In genomic region chr4:151407466-151408379, GRCh38 we compare ENCODE assay signal across 8 cellular contexts. TPM values are rescaled to one million over a fixed set of nuclear protein-coding genes. Genes with fewer than 3 reads are reported as not detected.
A peak's percentile ranks its signal among the peaks of the same experiment; 100 is the strongest.
DNase-seq lines count a peak whose midpoint lies in the region; ATAC-seq, FAIRE-seq and TF ChIP-seq lines count a peak whose summit lies in the region.

No MANE protein-coding gene starts in this region.

- peaks cover 58% of the 10 kb centered on the region for H3K27me3 Mint-ChIP-seq in T-helper 2 cell treated with Interferon-gamma antibody and Interleukin-4, amounts not matched to agents 5 μg/mL and 100 μg/mL, for 36 hours (ENCODE audit: low read depth)

- H3K4me1 Mint-ChIP-seq in T-helper 2 cell treated with Interferon-gamma antibody and Interleukin-4, amounts not matched to agents 5 μg/mL and 100 μg/mL, for 36 hours (ENCODE audit: low read depth): peaks cover 16% of the 10 kb centered on the region

- H3K36me3 ChIP-seq in BLaER1 treated with 17β-estradiol and CSF1 and Interleukin-3, amounts not matched to agents 10 nM and 100 nM: no peaks in the 10 kb centered on the region
- H3K36me3 ChIP-seq in ectodermal cell (ENCODE audit: control insufficient read depth, insufficient read depth, low read length): no peaks in the 10 kb centered on the region
- H3K36me3 ChIP-seq in upper lobe of left lung: no peaks in the 10 kb centered on the region

- DNase-seq in GM19239 (ENCODE audit: insufficient read length, low spot score) (peak; percentile 84), mucosa of gallbladder (ENCODE audit: low spot score) (peak; percentile 45), upper lobe of left lung (peak; percentile 65 to 88), NCI-H2227 treated with DMSO at 0.1 percent for 48 hours (lab: John Stamatoyannopoulos, UW) (no peak)
- peak; percentile 50 for DNase-seq in T-helper 2 cell treated with Interferon-gamma antibody and Interleukin-4, amounts not matched to agents 5 μg/mL and 100 μg/mL, for 36 hours (ENCODE audit: low spot score)

- no peaks in the 10 kb centered on the region for H3K9me3 Mint-ChIP-seq in T-helper 2 cell treated with Interferon-gamma antibody and Interleukin-4, amounts not matched to agents 5 μg/mL and 100 μg/mL, for 36 hours

- peak; percentile 80 for FAIRE-seq in GM19239 (lab: Jason Lieb, UNC)

- peak overlapping the region; percentile 51 to 73 (median 65) for H3K4me3 ChIP-seq in BLaER1 treated with 17β-estradiol and CSF1 and Interleukin-3, amounts not matched to agents 10 nM and 100 nM
- H3K4me3 ChIP-seq in ectodermal cell (ENCODE audit: insufficient read depth, low read depth, low read length) (peak overlapping the region; percentile 59), upper lobe of left lung (peak overlapping the region in 3 of 4 donors; percentile 49 to 62 (median 52))

- peak overlapping the region; percentile 90 to 99 (median 96) for H3K4me2 ChIP-seq in BLaER1 treated with 17β-estradiol and CSF1 and Interleukin-3, amounts not matched to agents 10 nM and 100 nM

- peak in 1 of 6 experiments; percentile 25 for TF ChIP-seq CTCF in upper lobe of left lung (IDR thresholded peaks at IDR 0.05)

- H4K20me1 ChIP-seq in BLaER1 treated with 17β-estradiol and CSF1 and Interleukin-3, amounts not matched to agents 10 nM and 100 nM: peaks cover 0 to 13% (median 0%) of the 10 kb centered on the region in 11 experiments; a peak in 3 of 22 replicates

- peak overlapping the region in 10 of 11 experiments; percentile 49 to 71 (median 64); a peak in 16 of 22 replicates for H3K9ac ChIP-seq in BLaER1 treated with 17β-estradiol and CSF1 and Interleukin-3, amounts not matched to agents 10 nM and 100 nM

- peaks cover 20 to 34% (median 29%) of the 10 kb centered on the region in 11 experiments for H3K27me3 ChIP-seq in BLaER1 treated with 17β-estradiol and CSF1 and Interleukin-3, amounts not matched to agents 10 nM and 100 nM
- peaks cover 42% of the 10 kb centered on the region for H3K27me3 ChIP-seq in ectodermal cell (ENCODE audit: control insufficient read depth, insufficient read depth, low read length, poor library complexity, severe bottlenecking)
- no peaks in the 10 kb centered on the region for H3K27me3 ChIP-seq in upper lobe of left lung

- peaks cover 20 to 35% (median 27%) of the 10 kb centered on the region in 10 experiments for H3K4me1 ChIP-seq in BLaER1 treated with 17β-estradiol and CSF1 and Interleukin-3, amounts not matched to agents 10 nM and 100 nM
- H3K4me1 ChIP-seq in ectodermal cell (ENCODE audit: control insufficient read depth, insufficient read depth, low read length): no peaks in the 10 kb centered on the region
- peaks cover 5 to 21% (median 17%) of the 10 kb centered on the region in 4 donors for H3K4me1 ChIP-seq in upper lobe of left lung

- no peak overlapping the region for H3K27ac Mint-ChIP-seq in T-helper 2 cell treated with Interferon-gamma antibody and Interleukin-4, amounts not matched to agents 5 μg/mL and 100 μg/mL, for 36 hours

- H3K27ac ChIP-seq in BLaER1 treated with 17β-estradiol and CSF1 and Interleukin-3, amounts not matched to agents 10 nM and 100 nM: peak overlapping the region in 7 of 11 experiments; percentile 20 to 57 (median 42); a peak in 10 of 22 replicates
- H3K27ac ChIP-seq in ectodermal cell (ENCODE audit: insufficient read depth, low read depth, low read length, poor library complexity, severe bottlenecking) (no peak overlapping the region), upper lobe of left lung (peak overlapping the region; percentile 75 to 80 (median 78))

- TF ChIP-seq EP300 in upper lobe of left lung (IDR thresholded peaks at IDR 0.05): no peak

- H3K9me3 ChIP-seq in BLaER1 treated with 17β-estradiol and CSF1 and Interleukin-3, amounts not matched to agents 10 nM and 100 nM (replicated peaks in 1 of 11): no peaks in the 10 kb centered on the region
- H3K9me3 ChIP-seq in ectodermal cell (ENCODE audit: control insufficient read depth, low read length) (no peaks in the 10 kb centered on the region), upper lobe of left lung (no peaks in the 10 kb centered on the region)

- TF ChIP-seq POLR2A in upper lobe of left lung (IDR thresholded peaks at IDR 0.05): no peak

- 40% methylated on average over 29 of the region's 29 CpGs for WGBS in ectodermal cell, 2 experiments
- WGBS in upper lobe of left lung, 2 donors: 27 to 38% methylated on average over 14 to 28 of the region's 29 CpGs

- no peaks in the 10 kb centered on the region for H3K36me3 Mint-ChIP-seq in T-helper 2 cell treated with Interferon-gamma antibody and Interleukin-4, amounts not matched to agents 5 μg/mL and 100 μg/mL, for 36 hours (ENCODE audit: low read depth)

- ATAC-seq in HG03159 (IDR thresholded peaks at IDR 0.05; ENCODE audit: unreplicated experiment) (peak; percentile 72), upper lobe of left lung (ENCODE audit: low FRiP score in 2 of 2) (peak; percentile 47 to 54)

- H3K4me3 Mint-ChIP-seq in T-helper 2 cell treated with Interferon-gamma antibody and Interleukin-4, amounts not matched to agents 5 μg/mL and 100 μg/mL, for 36 hours: peak overlapping the region; percentile 81

RNA-seq across cellular contexts. Expression of gene FHIP1A, which starts 1.3 kb away (rescaled TPM):
- 4.8 TPM for polyA plus RNA-seq in ectodermal cell (2013, experiment 1 of 4)
- polyA plus RNA-seq in ectodermal cell (2013, experiment 2 of 4): 7.1 TPM
- polyA plus RNA-seq in ectodermal cell (2013, experiment 3 of 4): 2.9 TPM
- 2.7 TPM for polyA plus RNA-seq in ectodermal cell (2013, experiment 4 of 4)
- total RNA-seq in mucosa of gallbladder (17.7 TPM), upper lobe of left lung (10 to 100 TPM; 13.5 to 36.1 (median 20.5) TPM)
